ENCODE assay signal across 8 cellular contexts in the genomic region with DNA sequence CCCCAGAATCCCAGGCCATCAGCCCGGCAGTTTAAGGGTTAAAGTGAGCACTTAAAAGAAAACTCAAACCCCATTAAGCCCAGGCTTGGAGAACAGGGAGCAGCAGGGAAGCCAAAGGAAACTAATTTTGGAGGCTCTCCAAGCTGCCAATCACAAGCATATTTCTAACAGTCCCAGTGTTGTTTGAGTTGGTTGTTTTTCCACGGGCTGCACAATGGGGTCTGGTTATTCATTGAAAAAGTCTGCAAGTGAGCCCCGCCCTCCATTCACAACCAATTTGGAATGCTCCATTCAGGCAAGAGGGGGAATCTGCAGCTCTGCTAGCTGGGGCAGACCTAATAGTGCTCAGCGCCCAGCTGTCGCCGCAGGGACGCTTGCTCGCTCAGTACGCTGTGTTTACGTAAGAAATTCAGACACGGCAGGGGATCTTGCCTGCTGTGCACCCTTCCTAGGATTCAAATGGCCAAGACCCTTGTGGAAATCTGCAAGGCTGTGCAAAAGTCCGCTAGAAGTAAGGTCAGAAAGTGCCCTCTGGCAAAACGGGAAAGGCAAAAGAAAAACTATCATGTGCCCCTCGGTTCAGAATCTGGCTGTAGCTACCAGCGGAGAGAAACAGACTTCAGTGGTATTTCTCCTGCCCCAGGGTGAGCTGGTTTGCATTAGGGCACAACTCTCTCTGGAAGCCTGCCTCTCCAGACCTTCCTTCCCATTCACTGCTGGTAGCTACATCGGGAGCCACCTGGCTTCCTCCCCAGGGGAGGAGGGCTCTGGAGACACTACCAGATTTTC. TPM values are rescaled to one million over a fixed set of nuclear protein-coding genes. Genes with fewer than 3 reads are reported as not detected.
DNase-seq lines count a peak whose midpoint lies in the region; ATAC-seq and TF ChIP-seq lines count a peak whose summit lies in the region.

No MANE protein-coding gene starts in this region.

- H3K4me3 ChIP-seq in dorsolateral prefrontal cortex = peak overlapping the region in 58 of 59 donors; percentile 12 to 66 (median 45)
- H3K4me3 ChIP-seq in CD8-positive, alpha-beta memory T cell (ENCODE audit: low read length) = no peak overlapping the region

- POLR2A ChIA-PET in CD8-positive, alpha-beta memory T cell (lab: Charles Lee) = no interaction called here

- TF ChIP-seq CTCF in 22Rv1 (IDR thresholded peaks at IDR 0.05) = no peak
- peak in 19 of 56 donors; percentile 2 to 38 (median 27) for TF ChIP-seq CTCF in dorsolateral prefrontal cortex (IDR thresholded peaks at IDR 0.05 in 54 of 56, conservative IDR thresholded peaks at IDR 0.05 in 2 of 56; ENCODE audit: low read depth in 1 of 56, partially characterized antibody in 56 of 56)

- no peak overlapping the region for H3K27ac Mint-ChIP-seq in stimulated activated naive CD8-positive, alpha-beta T cell treated with anti-CD3 and anti-CD28 coated beads, Interleukin-15, Interleukin-2, amounts not matched to agents 100 ng/mL and 50 ng/mL, for 24 hours
- H3K27ac Mint-ChIP-seq in CD8-positive, alpha-beta memory T cell = no peak overlapping the region

- peak overlapping the region; percentile 9 for H3K4me3 Mint-ChIP-seq in stimulated activated naive CD8-positive, alpha-beta T cell treated with anti-CD3 and anti-CD28 coated beads, Interleukin-15, Interleukin-2, amounts not matched to agents 100 ng/mL and 50 ng/mL, for 24 hours
- H3K4me3 Mint-ChIP-seq in CD8-positive, alpha-beta memory T cell = peak overlapping the region in 1 of 7 donors; percentile 37

- no peaks in the 10 kb centered on the region for H3K4me1 ChIP-seq in CD8-positive, alpha-beta memory T cell (ENCODE audit: insufficient read depth, low read length)

- no peaks in the 10 kb centered on the region for H3K36me3 Mint-ChIP-seq in stimulated activated naive CD8-positive, alpha-beta T cell treated with anti-CD3 and anti-CD28 coated beads, Interleukin-15, Interleukin-2, amounts not matched to agents 100 ng/mL and 50 ng/mL, for 24 hours (ENCODE audit: low read depth)
- H3K36me3 Mint-ChIP-seq in CD8-positive, alpha-beta memory T cell = no peaks in the 10 kb centered on the region

- no peaks in the 10 kb centered on the region for H3K36me3 ChIP-seq in CD8-positive, alpha-beta memory T cell (ENCODE audit: insufficient read depth, low read length)

- H3K27ac ChIP-seq in 22Rv1 (peak overlapping the region; percentile 43; the same call in 1 of the 2 replicates), dorsolateral prefrontal cortex (peak overlapping the region in 56 of 59 donors; percentile 14 to 88 (median 72))
- H3K27ac ChIP-seq in CD8-positive, alpha-beta memory T cell (ENCODE audit: low read depth, low read length) = no peak overlapping the region

- H3K9me3 ChIP-seq in CD8-positive, alpha-beta memory T cell (ENCODE audit: low read length) = no peaks in the 10 kb centered on the region

- no peaks in the 10 kb centered on the region for H3K27me3 ChIP-seq in dorsolateral prefrontal cortex
- H3K27me3 ChIP-seq in CD8-positive, alpha-beta memory T cell (ENCODE audit: insufficient read depth, low read length, poor library complexity, severe bottlenecking) = peaks cover 21% of the 10 kb centered on the region

- intact Hi-C loops in dorsolateral prefrontal cortex (cut with DNase I) = loop anchor here (1.0 to 5.0 kb wide), 6 partner anchors 9 to 161 kb away; a partner anchor contains a TSS

- CTCF ChIA-PET in CD8-positive, alpha-beta memory T cell (lab: Charles Lee) = interaction anchor here (0.8 kb wide), 1 partner anchor 16 kb away, joined by 3 read pairs; no protein-coding TSS in a partner anchor

- H3K4me1 Mint-ChIP-seq in stimulated activated naive CD8-positive, alpha-beta T cell treated with anti-CD3 and anti-CD28 coated beads, Interleukin-15, Interleukin-2, amounts not matched to agents 100 ng/mL and 50 ng/mL, for 24 hours (ENCODE audit: low read depth) = peaks cover 4% of the 10 kb centered on the region
- peaks cover 0 to 5% (median 4%) of the 10 kb centered on the region in 3 donors for H3K4me1 Mint-ChIP-seq in CD8-positive, alpha-beta memory T cell

- H3K9me3 Mint-ChIP-seq in stimulated activated naive CD8-positive, alpha-beta T cell treated with anti-CD3 and anti-CD28 coated beads, Interleukin-15, Interleukin-2, amounts not matched to agents 100 ng/mL and 50 ng/mL, for 24 hours = no peaks in the 10 kb centered on the region
- no peaks in the 10 kb centered on the region for H3K9me3 Mint-ChIP-seq in CD8-positive, alpha-beta memory T cell

- peak; percentile 51 for ATAC-seq in HG02973 (IDR thresholded peaks at IDR 0.05; ENCODE audit: unreplicated experiment)

- DNase-seq in NCI-H82 (lab: John Stamatoyannopoulos, UW) (peak; percentile 94), dorsolateral prefrontal cortex (peak; percentile 64 to 94 (median 83)), left kidney (ENCODE audit: low read depth, low spot score) (peak; percentile 96)
- DNase-seq in stimulated activated CD4-positive, alpha-beta T cell treated with anti-CD3 and anti-CD28 coated beads, Interleukin-12 subunit alpha, Interleukin-12 subunit beta, amount 100 ng/mL, for 4 hours = no peak
- DNase-seq in CD8-positive, alpha-beta memory T cell = no peak

- peaks cover 90% of the 10 kb centered on the region for H3K27me3 Mint-ChIP-seq in stimulated activated naive CD8-positive, alpha-beta T cell treated with anti-CD3 and anti-CD28 coated beads, Interleukin-15, Interleukin-2, amounts not matched to agents 100 ng/mL and 50 ng/mL, for 24 hours
- H3K27me3 Mint-ChIP-seq in CD8-positive, alpha-beta memory T cell = peaks cover 35 to 90% of the 10 kb centered on the region in 2 donors

RNA-seq across cellular contexts. Expression of a gene that starts 11.0 kb away (rescaled TPM):
- 10 to 100 TPM; 21.0 to 97.9 (median 44.5) TPM for total RNA-seq in dorsolateral prefrontal cortex
- total RNA-seq in CD8-positive, alpha-beta memory T cell = 1 to 10 TPM; 1.0 to 1.3 TPM
- polyA plus RNA-seq in CD8-positive, alpha-beta memory T cell = not detected

Comparison
In these comparisons a context has a peak if more than half of its experiments do, and no peak if none do; other contexts are left out.
1. DNase-seq: peak in NCI-H82 (single experiment), dorsolateral prefrontal cortex (10 of 10) and left kidney (single experiment); none in stimulated activated CD4-positive, alpha-beta T cell treated with anti-CD3 and anti-CD28 coated beads, Interleukin-12 subunit alpha, Interleukin-12 subunit beta, amount 100 ng/mL, for 4 hours (single experiment) and CD8-positive, alpha-beta memory T cell (0 of 5).
2. RNA of a gene that starts 11.0 kb away (total RNA-seq): 21.0 to 97.9 TPM in dorsolateral prefrontal cortex; 1.0 to 1.3 TPM in CD8-positive, alpha-beta memory T cell; every median in the first group is over 4 times any median in the second.